In the genomic region with DNA sequence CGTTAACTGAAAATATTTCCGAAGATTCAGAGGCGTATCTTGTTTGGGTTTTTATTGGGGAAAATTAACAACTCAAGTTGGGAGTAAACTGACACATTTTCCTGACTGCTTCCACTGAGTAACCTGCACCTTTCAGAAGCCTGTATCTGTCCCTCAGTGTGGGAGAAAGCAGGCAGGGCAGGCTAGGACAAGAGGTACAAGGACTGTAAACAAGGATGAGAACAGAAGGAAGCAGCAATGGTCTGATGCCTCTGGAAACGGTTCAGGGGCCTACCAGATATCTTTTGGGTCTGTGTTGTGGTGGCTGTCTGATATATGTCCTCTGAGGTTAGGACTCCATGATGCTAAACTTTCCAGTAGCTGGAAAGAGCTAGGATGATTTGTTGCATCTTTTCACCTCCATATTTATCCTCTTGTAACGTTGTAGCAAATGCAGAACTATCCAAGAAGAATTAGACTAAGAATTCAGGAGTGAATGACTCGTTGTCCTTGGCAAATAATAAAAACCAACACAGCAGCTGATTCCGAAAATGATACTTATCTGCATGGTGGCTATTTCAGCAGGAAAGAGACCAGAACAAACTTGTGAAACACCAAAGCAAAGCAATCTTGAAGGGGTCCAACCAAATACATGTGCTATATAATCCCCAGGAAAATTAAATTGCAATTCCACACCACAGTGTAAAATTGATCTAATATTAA, we compare ENCODE assay signal across 1 cellular context.
TF ChIP-seq lines count a peak whose summit lies in the region.

No MANE protein-coding gene starts in this region.

TF ChIP-seq in WTC11, 78 proteins besides CTCF, POLR2A, EP300 and RAD21 (continued from another document):
- TF ChIP-seq, protein P1, sequence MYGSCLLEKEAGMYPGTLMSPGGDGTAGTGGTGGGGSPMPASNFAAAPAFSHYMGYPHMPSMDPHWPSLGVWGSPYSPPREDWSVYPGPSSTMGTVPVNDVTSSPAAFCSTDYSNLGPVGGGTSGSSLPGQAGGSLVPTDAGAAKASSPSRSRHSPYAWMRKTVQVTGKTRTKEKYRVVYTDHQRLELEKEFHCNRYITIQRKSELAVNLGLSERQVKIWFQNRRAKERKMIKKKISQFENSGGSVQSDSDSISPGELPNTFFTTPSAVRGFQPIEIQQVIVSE (CRISPR knock-in tag; IDR thresholded peaks at IDR 0.05; ENCODE audit: borderline replicate concordance): no peak
- TF ChIP-seq CREM (CRISPR knock-in tag; IDR thresholded peaks at IDR 0.05) (no peak), EMX1 (CRISPR knock-in tag; IDR thresholded peaks at IDR 0.05) (no peak), CBFB (CRISPR knock-in tag; IDR thresholded peaks at IDR 0.05; ENCODE audit: low read depth) (no peak), PRRX2 (CRISPR knock-in tag; IDR thresholded peaks at IDR 0.05) (no peak), RELA (CRISPR knock-in tag; IDR thresholded peaks at IDR 0.05; ENCODE audit: borderline replicate concordance) (no peak), FOXJ3 (CRISPR knock-in tag; IDR thresholded peaks at IDR 0.05; ENCODE audit: borderline replicate concordance) (no peak), ZNF232 (CRISPR knock-in tag; IDR thresholded peaks at IDR 0.05) (no peak), GABPB1 (CRISPR knock-in tag; IDR thresholded peaks at IDR 0.05) (no peak), SP1 (CRISPR knock-in tag; conservative IDR thresholded peaks at IDR 0.05) (no peak)
